In genomic region chr6:30156262-30156599, GRCh38 we compare ENCODE assay signal across 11 cellular contexts. TPM values are rescaled to one million over a fixed set of nuclear protein-coding genes. Genes with fewer than 3 reads are reported as not detected.
DNase-seq lines count a peak whose midpoint lies in the region; ATAC-seq and TF ChIP-seq lines count a peak whose summit lies in the region.
"Had no signal": no experiment of that assay in that cellular context is flagged by ENCODE, and none has a peak within 500 bp of the region (broad histone marks: within the 10 kb centered on the region; RNA-seq: fewer than 3 reads in every experiment).

No MANE protein-coding gene starts in this region.

- no peak overlapping the region for H3K9ac ChIP-seq in neural progenitor cell

- no peaks in the 10 kb centered on the region for H3K36me3 ChIP-seq in HEK293 (ENCODE audit: control insufficient read depth in 2 of 2, insufficient read depth in 1 of 2, low read length in 2 of 2)
- H3K36me3 ChIP-seq in neural progenitor cell, result no peaks in the 10 kb centered on the region

- H3F3A ChIP-seq in neural progenitor cell (ENCODE audit: low read depth), result no peaks in the 10 kb centered on the region

- H3K27ac ChIP-seq in HEK293 (ENCODE audit: extremely low read depth, low read depth, low read length), result no peak overlapping the region
- peak overlapping the region; percentile 59; the same call in 1 of the 2 replicates for H3K27ac ChIP-seq in RWPE1
- no peak overlapping the region for H3K27ac ChIP-seq in neural progenitor cell
- H3K27ac ChIP-seq: HL-60 had no signal

- peaks cover 27% of the 10 kb centered on the region for H3K4me1 ChIP-seq in HEK293 (ENCODE audit: control insufficient read depth, insufficient read depth, low read length)
- H3K4me1 ChIP-seq in neural progenitor cell, result no peaks in the 10 kb centered on the region

- no peak overlapping the region for H3K27ac Mint-ChIP-seq in neural progenitor cell

- H3K4me3 ChIP-seq in HEK293 (ENCODE audit: low read depth, low read length) (no peak overlapping the region), fibroblast of villous mesenchyme (ENCODE audit: low read depth, low read length) (no peak overlapping the region), neural progenitor cell (no peak overlapping the region)

- POLR2A ChIA-PET in HEK293 (lab: Yijun Ruan, JAX), result no interaction called here
- POLR2A ChIA-PET in RWPE1 (lab: Yijun Ruan, JAX; ENCODE audit: low non-redundant PET), result no interaction called here

- no peaks in the 10 kb centered on the region for H4K20me1 ChIP-seq in neural progenitor cell (ENCODE audit: low read depth)

- H3K9me3 ChIP-seq in HEK293 (ENCODE audit: control insufficient read depth, insufficient read depth, low read depth, low read length) (no peaks in the 10 kb centered on the region), neural progenitor cell (ENCODE audit: low read depth) (no peaks in the 10 kb centered on the region)

- intact Hi-C loops in sciatic nerve (cut with DNase I), result no loop called here

- H3K27me3 ChIP-seq in neural progenitor cell, result peaks cover 31% of the 10 kb centered on the region

- H3K4me2 ChIP-seq in neural progenitor cell, result no peak overlapping the region

- no peak overlapping the region for H3K4me3 Mint-ChIP-seq in neural progenitor cell
- H3K4me3 Mint-ChIP-seq: neural crest cell had no signal

- ATAC-seq in sciatic nerve (peak; percentile 32), GM21423 (IDR thresholded peaks at IDR 0.05; ENCODE audit: unreplicated experiment) (no peak)

- CTCF ChIA-PET in HEK293 (lab: Yijun Ruan, JAX) (interaction anchor here (1.4 to 6.3 kb wide), 4 partner anchors 18 to 52 kb away, joined by 3 to 80 read pairs (median 15); no protein-coding TSS in a partner anchor), RWPE1 (lab: Yijun Ruan, JAX) (no interaction called here)

- DNase-seq in RWPE1 (ENCODE audit: low spot score), result peak; percentile 85
- peak; percentile 11 for DNase-seq in fibroblast of villous mesenchyme (ENCODE audit: low read depth)
- no peak for DNase-seq in sciatic nerve (ENCODE audit: low spot score)
- DNase-seq in islet precursor cell, result no peak
- DNase-seq in neural progenitor cell (ENCODE audit: low spot score), result no peak
- DNase-seq in stimulated activated CD4-positive, alpha-beta T cell treated with anti-CD3 and anti-CD28 coated beads, Interleukin-15, amount 100 ng/mL, for 24 hours, result no peak
- DNase-seq: NCI-H524 treated with DMSO at 0.1 percent for 48 hours had no signal

- no peaks in the 10 kb centered on the region for H3K79me2 ChIP-seq in neural progenitor cell (ENCODE audit: low read depth)

- TF ChIP-seq CTCF in HEK293 (tag by site-specific recombination; IDR thresholded peaks at IDR 0.05) (no peak), RWPE1 (conservative IDR thresholded peaks at IDR 0.05; ENCODE audit: low read depth) (no peak), fibroblast of villous mesenchyme (IDR thresholded peaks at IDR 0.05; ENCODE audit: insufficient read depth, low read depth, low read length) (no peak), neural progenitor cell (IDR thresholded peaks at IDR 0.05) (no peak)

- H2AFZ ChIP-seq in neural progenitor cell (replicated peaks), result no peak overlapping the region

- H3K27me3 Mint-ChIP-seq in neural progenitor cell (ENCODE audit: insufficient read depth, low read depth), result peaks cover 6% of the 10 kb centered on the region

- no peaks in the 10 kb centered on the region for H3K4me1 Mint-ChIP-seq in neural progenitor cell
- H3K4me1 Mint-ChIP-seq: neural crest cell had no signal

- H3K36me3 Mint-ChIP-seq in neural progenitor cell, result no peaks in the 10 kb centered on the region

- no peaks in the 10 kb centered on the region for H3K9me3 Mint-ChIP-seq in neural progenitor cell
- H3K9me3 Mint-ChIP-seq: neural crest cell had no signal

TF ChIP-seq in HEK293, 187 proteins besides CTCF, POLR2A, EP300 and RAD21 (continues in another document):
- TF ChIP-seq ZNF596 (tag by site-specific recombination; IDR thresholded peaks at IDR 0.05) (no peak), ZNF140 (tag by site-specific recombination; IDR thresholded peaks at IDR 0.05) (no peak), ZNF404 (tag by site-specific recombination; IDR thresholded peaks at IDR 0.05) (no peak), ZNF223 (tag by site-specific recombination; IDR thresholded peaks at IDR 0.05) (no peak), KLF16 (tag by site-specific recombination; IDR thresholded peaks at IDR 0.05) (no peak; the same call in 1 of the 2 replicates), YY1 (tag by site-specific recombination; IDR thresholded peaks at IDR 0.05) (no peak), TCF7L2 (IDR thresholded peaks at IDR 0.05; ENCODE audit: borderline replicate concordance, low read depth, low read length) (no peak), SCRT1 (tag by site-specific recombination; IDR thresholded peaks at IDR 0.05; ENCODE audit: borderline replicate concordance) (no peak), ZNF266 (tag by site-specific recombination; IDR thresholded peaks at IDR 0.05; ENCODE audit: low read depth) (no peak), ZNF394 (tag by site-specific recombination; IDR thresholded peaks at IDR 0.05; ENCODE audit: borderline replicate concordance) (peak; percentile 47; the same call in 1 of the 2 replicates), ZNF549 (tag by site-specific recombination; IDR thresholded peaks at IDR 0.05) (no peak), ZNF654 (tag by site-specific recombination; IDR thresholded peaks at IDR 0.05; ENCODE audit: low read depth) (no peak)
- TF ChIP-seq, protein P1, sequence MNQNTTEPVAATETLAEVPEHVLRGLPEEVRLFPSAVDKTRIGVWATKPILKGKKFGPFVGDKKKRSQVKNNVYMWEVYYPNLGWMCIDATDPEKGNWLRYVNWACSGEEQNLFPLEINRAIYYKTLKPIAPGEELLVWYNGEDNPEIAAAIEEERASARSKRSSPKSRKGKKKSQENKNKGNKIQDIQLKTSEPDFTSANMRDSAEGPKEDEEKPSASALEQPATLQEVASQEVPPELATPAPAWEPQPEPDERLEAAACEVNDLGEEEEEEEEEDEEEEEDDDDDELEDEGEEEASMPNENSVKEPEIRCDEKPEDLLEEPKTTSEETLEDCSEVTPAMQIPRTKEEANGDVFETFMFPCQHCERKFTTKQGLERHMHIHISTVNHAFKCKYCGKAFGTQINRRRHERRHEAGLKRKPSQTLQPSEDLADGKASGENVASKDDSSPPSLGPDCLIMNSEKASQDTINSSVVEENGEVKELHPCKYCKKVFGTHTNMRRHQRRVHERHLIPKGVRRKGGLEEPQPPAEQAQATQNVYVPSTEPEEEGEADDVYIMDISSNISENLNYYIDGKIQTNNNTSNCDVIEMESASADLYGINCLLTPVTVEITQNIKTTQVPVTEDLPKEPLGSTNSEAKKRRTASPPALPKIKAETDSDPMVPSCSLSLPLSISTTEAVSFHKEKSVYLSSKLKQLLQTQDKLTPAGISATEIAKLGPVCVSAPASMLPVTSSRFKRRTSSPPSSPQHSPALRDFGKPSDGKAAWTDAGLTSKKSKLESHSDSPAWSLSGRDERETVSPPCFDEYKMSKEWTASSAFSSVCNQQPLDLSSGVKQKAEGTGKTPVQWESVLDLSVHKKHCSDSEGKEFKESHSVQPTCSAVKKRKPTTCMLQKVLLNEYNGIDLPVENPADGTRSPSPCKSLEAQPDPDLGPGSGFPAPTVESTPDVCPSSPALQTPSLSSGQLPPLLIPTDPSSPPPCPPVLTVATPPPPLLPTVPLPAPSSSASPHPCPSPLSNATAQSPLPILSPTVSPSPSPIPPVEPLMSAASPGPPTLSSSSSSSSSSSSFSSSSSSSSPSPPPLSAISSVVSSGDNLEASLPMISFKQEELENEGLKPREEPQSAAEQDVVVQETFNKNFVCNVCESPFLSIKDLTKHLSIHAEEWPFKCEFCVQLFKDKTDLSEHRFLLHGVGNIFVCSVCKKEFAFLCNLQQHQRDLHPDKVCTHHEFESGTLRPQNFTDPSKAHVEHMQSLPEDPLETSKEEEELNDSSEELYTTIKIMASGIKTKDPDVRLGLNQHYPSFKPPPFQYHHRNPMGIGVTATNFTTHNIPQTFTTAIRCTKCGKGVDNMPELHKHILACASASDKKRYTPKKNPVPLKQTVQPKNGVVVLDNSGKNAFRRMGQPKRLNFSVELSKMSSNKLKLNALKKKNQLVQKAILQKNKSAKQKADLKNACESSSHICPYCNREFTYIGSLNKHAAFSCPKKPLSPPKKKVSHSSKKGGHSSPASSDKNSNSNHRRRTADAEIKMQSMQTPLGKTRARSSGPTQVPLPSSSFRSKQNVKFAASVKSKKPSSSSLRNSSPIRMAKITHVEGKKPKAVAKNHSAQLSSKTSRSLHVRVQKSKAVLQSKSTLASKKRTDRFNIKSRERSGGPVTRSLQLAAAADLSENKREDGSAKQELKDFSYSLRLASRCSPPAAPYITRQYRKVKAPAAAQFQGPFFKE (tag by site-specific recombination; IDR thresholded peaks at IDR 0.05; ENCODE audit: borderline replicate concordance), result no peak

RNA-seq across cellular contexts. Expression of gene TRIM10, which starts 4.8 kb away (rescaled TPM):
- not detected in 2 replicates for total RNA-seq in fibroblast of villous mesenchyme
- 0.62 TPM for total RNA-seq in sciatic nerve
- total RNA-seq in neural progenitor cell (ENCODE audit: low replicate concordance), result not detected in 2 replicates
- total RNA-seq: neural crest cell had no signal

RNA-seq across cellular contexts. Expression of gene TRIM15, which starts 7.1 kb away (rescaled TPM):
- total RNA-seq in fibroblast of villous mesenchyme (not detected in 2 replicates), sciatic nerve (not detected), neural progenitor cell (ENCODE audit: low replicate concordance) (not detected in 2 replicates)
- total RNA-seq: neural crest cell had no signal

RNA-seq across cellular contexts. Expression of gene TRIM40, which starts 20.3 kb away (rescaled TPM):
- total RNA-seq in fibroblast of villous mesenchyme (not detected in 2 replicates), sciatic nerve (not detected), neural progenitor cell (ENCODE audit: low replicate concordance) (not detected in 2 replicates)
- total RNA-seq: neural crest cell had no signal

RNA-seq across cellular contexts. Expression of gene TRIM31, which starts 43.3 kb away (rescaled TPM):
- total RNA-seq in fibroblast of villous mesenchyme (not detected in 2 replicates), sciatic nerve (not detected), neural progenitor cell (ENCODE audit: low replicate concordance) (not detected in 2 replicates)
- total RNA-seq: neural crest cell had no signal

RNA-seq across cellular contexts. Expression of gene TRIM26, which starts 57.0 kb away (rescaled TPM):
- 20.9 and 21.2 TPM in 2 replicates for total RNA-seq in fibroblast of villous mesenchyme
- total RNA-seq in sciatic nerve, result 42.6 TPM
- total RNA-seq in neural progenitor cell (ENCODE audit: low replicate concordance), result 8.3 and 20.0 TPM in 2 replicates

Comparison
In these comparisons a context has a peak if more than half of its experiments do, and no peak if none do; other contexts are left out.
1. DNase-seq: peak in RWPE1 (single experiment) and fibroblast of villous mesenchyme (single experiment); none in sciatic nerve (single experiment), islet precursor cell (single experiment), neural progenitor cell (single experiment) and stimulated activated CD4-positive, alpha-beta T cell treated with anti-CD3 and anti-CD28 coated beads, Interleukin-15, amount 100 ng/mL, for 24 hours (single experiment).